In the genomic region with DNA sequence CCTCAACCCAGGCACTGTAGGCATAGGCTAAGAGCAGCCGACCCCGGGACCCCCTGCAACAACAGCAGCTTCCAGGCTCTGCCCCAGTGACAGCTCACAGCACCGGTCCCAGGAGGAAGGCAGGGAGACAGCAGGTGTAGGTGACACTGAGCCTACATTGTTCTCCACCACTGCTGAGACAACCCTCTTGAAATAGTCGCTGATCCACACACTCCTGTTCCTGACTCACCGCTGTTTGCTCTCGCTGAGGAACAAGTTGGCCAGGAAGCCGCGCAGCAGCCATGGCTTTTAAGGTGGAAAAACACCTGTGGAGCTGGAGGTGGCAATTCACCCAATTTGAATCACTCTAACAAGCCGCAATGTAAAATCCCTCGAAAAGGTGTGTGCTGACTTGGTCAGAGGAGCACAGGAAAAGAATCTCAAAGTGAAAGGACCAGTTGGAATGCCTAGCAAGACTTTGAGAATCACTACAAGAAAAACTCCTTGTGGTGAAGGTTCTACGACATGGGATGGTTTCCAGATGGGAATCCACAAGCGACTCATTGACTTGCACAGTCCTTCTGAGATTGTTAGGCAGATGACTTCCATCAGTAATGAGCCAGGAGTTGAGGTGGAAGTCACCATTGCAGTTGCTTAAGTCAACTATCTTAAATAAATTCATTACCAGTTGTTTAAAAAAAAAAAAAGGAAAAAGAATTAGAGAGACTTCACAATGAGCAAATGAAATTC, we compare ENCODE assay signal across 20 cellular contexts.
A peak's percentile ranks its signal among the peaks of the same experiment; 100 is the strongest.
DNase-seq lines count a peak whose midpoint lies in the region; ATAC-seq and TF ChIP-seq lines count a peak whose summit lies in the region.
"Had no signal": no experiment of that assay in that cellular context is flagged by ENCODE, and none has a peak within 500 bp of the region (broad histone marks: within the 10 kb centered on the region; RNA-seq: fewer than 3 reads in every experiment).

No MANE protein-coding gene starts in this region.

- H3K9me3 ChIP-seq in colonic mucosa: no peaks in the 10 kb centered on the region
- H3K9me3 ChIP-seq in lung (ENCODE audit: control insufficient read depth in 2 of 2, insufficient read depth in 1 of 2, low read length in 1 of 2): no peaks in the 10 kb centered on the region
- H3K9me3 ChIP-seq: gastroesophageal sphincter had no signal

- TF ChIP-seq CTCF in colonic mucosa (IDR thresholded peaks at IDR 0.05): no peak
- TF ChIP-seq CTCF in lung (IDR thresholded peaks at IDR 0.05; ENCODE audit: control extremely low read depth, extremely low read depth): no peak

- H3K4me1 ChIP-seq in colonic mucosa: no peaks in the 10 kb centered on the region
- H3K4me1 ChIP-seq in lung (ENCODE audit: control insufficient read depth in 2 of 2, insufficient read depth in 2 of 2, low read length in 2 of 2): no peaks in the 10 kb centered on the region

- H3K27me3 ChIP-seq in colonic mucosa: no peaks in the 10 kb centered on the region
- no peaks in the 10 kb centered on the region for H3K27me3 ChIP-seq in lung (ENCODE audit: control insufficient read depth, insufficient read depth)
- H3K27me3 ChIP-seq: cardiac muscle cell, gastroesophageal sphincter had no signal

- H3K27ac ChIP-seq in colonic mucosa: no peak overlapping the region
- no peak overlapping the region for H3K27ac ChIP-seq in lung (ENCODE audit: low read depth in 1 of 2, low read length in 1 of 2)
- H3K27ac ChIP-seq: 22Rv1, cardiac muscle cell, gastroesophageal sphincter, WERI-Rb-1 had no signal

- no peak overlapping the region for H3K4me3 ChIP-seq in colonic mucosa
- H3K4me3 ChIP-seq in lung: no peak overlapping the region
- H3K4me3 ChIP-seq: cardiac muscle cell, gastroesophageal sphincter had no signal

- no peak overlapping the region for H3K9ac ChIP-seq in colonic mucosa (ENCODE audit: low read depth in 2 of 2, low read length in 2 of 2)

- intact Hi-C loops in colonic mucosa (cut with DNase I): no loop called here

- H3K36me3 ChIP-seq in colonic mucosa: no peaks in the 10 kb centered on the region
- no peaks in the 10 kb centered on the region for H3K36me3 ChIP-seq in lung (ENCODE audit: control insufficient read depth in 2 of 2, insufficient read depth in 2 of 2, low read length in 2 of 2)
- H3K36me3 ChIP-seq: cardiac muscle cell, gastroesophageal sphincter, WERI-Rb-1 had no signal

- peak; percentile 48 for ATAC-seq in lung (ENCODE audit: insufficient read depth, low FRiP score)
- ATAC-seq: activated CD8-positive, alpha-beta T cell treated with anti-CD3 and anti-CD28 coated beads, Interleukin-2, amount 10 ng/mL, durations not matched to agents 7 days and 5 days; gastroesophageal sphincter; stimulated activated naive CD8-positive, alpha-beta T cell treated with anti-CD3 and anti-CD28 coated beads, Interleukin-15, Interleukin-2, amounts not matched to agents 100 U/mL and 50 U/mL, for 24 hours had no signal

- WGBS in lung, 2 donors: 76 to 83% methylated on average over 12 of the region's 12 CpGs

- DNase-seq in DMS79 treated with DMSO at 0.1 percent for 48 hours (lab: John Stamatoyannopoulos, UW) (peak; percentile 15), DMS79 (lab: John Stamatoyannopoulos, UW) (no peak), NCI-H2196 treated with DMSO at 0.1 percent for 48 hours (lab: John Stamatoyannopoulos, UW; ENCODE audit: unreplicated experiment) (peak; percentile 45), colonic mucosa (peak; percentile 11), lung (ENCODE audit: low spot score) (peak; percentile 45), NCI-H1105 (lab: John Stamatoyannopoulos, UW) (no peak), retina (no peak)
- no peak for DNase-seq in effector CD4-positive, alpha-beta T cell
- DNase-seq: activated CD8-positive, alpha-beta T cell treated with anti-CD3 and anti-CD28 coated beads, Interleukin-2, amount 10 ng/mL, durations not matched to agents 7 days and 5 days; activated naive CD8-positive, alpha-beta T cell treated with anti-CD3 and anti-CD28 coated beads for 36 hours; activated T-cell treated with anti-CD3 and anti-CD28 coated beads, Interleukin-2, amount 50 U/mL, for 72 hours; natural killer cell; NCI-H1048; NCI-H526; stimulated activated naive CD8-positive, alpha-beta T cell treated with anti-CD3 and anti-CD28 coated beads, Interleukin-15, Interleukin-2, amounts not matched to agents 100 U/mL and 50 U/mL, for 24 hours; T-helper 1 cell; WERI-Rb-1 had no signal

Comparison
In these comparisons a context has a peak if more than half of its experiments do, and no peak if none do; other contexts are left out.
1. DNase-seq: peak in DMS79 treated with DMSO at 0.1 percent for 48 hours (single experiment), NCI-H2196 treated with DMSO at 0.1 percent for 48 hours (single experiment), colonic mucosa (single experiment) and lung (single experiment); none in DMS79 (single experiment), NCI-H1105 (single experiment), retina (single experiment) and effector CD4-positive, alpha-beta T cell (single experiment).